In the genomic region with DNA sequence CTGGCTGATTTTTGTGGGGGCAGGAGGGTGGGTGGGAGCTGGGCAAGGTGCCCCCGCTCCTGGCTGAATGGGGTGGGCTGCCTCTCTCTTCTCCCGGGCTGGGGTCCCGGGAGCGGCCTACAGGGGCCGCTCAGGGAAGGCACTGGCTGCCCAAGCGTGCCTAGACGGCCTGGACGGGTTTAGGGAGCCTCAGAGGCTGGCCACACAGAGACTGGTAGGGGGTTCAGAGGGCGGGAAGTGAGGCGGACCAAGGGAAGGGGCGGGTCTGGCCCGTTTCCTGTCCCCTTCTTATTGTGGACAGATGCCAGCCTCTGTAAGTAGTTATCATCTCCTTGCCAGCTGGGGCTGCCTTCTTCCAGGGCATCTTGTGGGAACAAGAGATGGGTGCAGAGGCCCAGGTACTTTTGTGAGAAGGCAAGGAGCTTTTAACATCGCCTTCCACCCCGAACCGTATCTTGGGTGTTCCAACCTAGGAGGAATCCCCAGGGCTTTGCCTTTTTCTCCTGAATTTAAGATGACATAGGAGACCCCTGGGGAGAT, we compare ENCODE assay signal across 8 cellular contexts. TPM values are rescaled to one million over a fixed set of nuclear protein-coding genes. Genes with fewer than 3 reads are reported as not detected.
DNase-seq lines count a peak whose midpoint lies in the region; ATAC-seq and TF ChIP-seq lines count a peak whose summit lies in the region.

No MANE protein-coding gene starts in this region.

- no peaks in the 10 kb centered on the region for H3K9me3 Mint-ChIP-seq in immature natural killer cell
- no peaks in the 10 kb centered on the region for H3K9me3 Mint-ChIP-seq in stimulated activated naive CD8-positive, alpha-beta T cell treated with anti-CD3 and anti-CD28 coated beads, Interleukin-15, Interleukin-2, amounts not matched to agents 100 ng/mL and 50 ng/mL, for 24 hours

- no peaks in the 10 kb centered on the region for H3K9me3 ChIP-seq in ascending aorta

- peak overlapping the region; percentile 81 to 87 for H3K27ac ChIP-seq in ascending aorta

- H3K4me1 ChIP-seq in ascending aorta: peaks cover 0 to 3% of the 10 kb centered on the region in 2 donors

- H3K27ac Mint-ChIP-seq in immature natural killer cell: peak overlapping the region in 4 of 6 donors; percentile 37 to 62 (median 58)
- H3K27ac Mint-ChIP-seq in stimulated activated naive CD8-positive, alpha-beta T cell treated with anti-CD3 and anti-CD28 coated beads, Interleukin-15, Interleukin-2, amounts not matched to agents 100 ng/mL and 50 ng/mL, for 24 hours: peak overlapping the region; percentile 96

- peak; percentile 39 for ATAC-seq in HG03342 (IDR thresholded peaks at IDR 0.05; ENCODE audit: unreplicated experiment)

- DNase-seq in stimulated activated CD4-positive, alpha-beta T cell treated with anti-CD3 and anti-CD28 coated beads, Interleukin-15, amount 100 ng/mL, for 24 hours: peak; percentile 26
- DNase-seq in stimulated activated CD4-positive, alpha-beta T cell treated with anti-CD3 and anti-CD28 coated beads, Interleukin-4, amount 100 ng/mL, for 4 hours: no peak
- DNase-seq in ascending aorta (ENCODE audit: low spot score in 2 of 2) (peak in 1 of 2 donors; percentile 73), immature natural killer cell (peak; percentile 15 to 30 (median 21)), LoVo (ENCODE audit: low spot score) (no peak), NCI-H1417 treated with DMSO at 0.1 percent for 48 hours (lab: John Stamatoyannopoulos, UW) (no peak)

- H3K27me3 ChIP-seq in ascending aorta: no peaks in the 10 kb centered on the region

- H3K4me1 Mint-ChIP-seq in immature natural killer cell: peaks cover 22 to 26% of the 10 kb centered on the region in 2 donors
- peaks cover 20% of the 10 kb centered on the region for H3K4me1 Mint-ChIP-seq in stimulated activated naive CD8-positive, alpha-beta T cell treated with anti-CD3 and anti-CD28 coated beads, Interleukin-15, Interleukin-2, amounts not matched to agents 100 ng/mL and 50 ng/mL, for 24 hours (ENCODE audit: low read depth)

- peaks cover 0 to 10% (median 5%) of the 10 kb centered on the region in 3 donors for H3K36me3 Mint-ChIP-seq in immature natural killer cell
- H3K36me3 Mint-ChIP-seq in stimulated activated naive CD8-positive, alpha-beta T cell treated with anti-CD3 and anti-CD28 coated beads, Interleukin-15, Interleukin-2, amounts not matched to agents 100 ng/mL and 50 ng/mL, for 24 hours (ENCODE audit: low read depth): peaks cover 13% of the 10 kb centered on the region

- H3K4me3 ChIP-seq in ascending aorta: peak overlapping the region; percentile 52 to 64

- peaks cover 0 to 6% (median 2%) of the 10 kb centered on the region in 3 donors for H3K27me3 Mint-ChIP-seq in immature natural killer cell (ENCODE audit: low read depth in 3 of 3)
- H3K27me3 Mint-ChIP-seq in stimulated activated naive CD8-positive, alpha-beta T cell treated with anti-CD3 and anti-CD28 coated beads, Interleukin-15, Interleukin-2, amounts not matched to agents 100 ng/mL and 50 ng/mL, for 24 hours: peaks cover 11% of the 10 kb centered on the region

- peak overlapping the region; percentile 83 to 97 (median 95) for H3K4me3 Mint-ChIP-seq in immature natural killer cell
- H3K4me3 Mint-ChIP-seq in stimulated activated naive CD8-positive, alpha-beta T cell treated with anti-CD3 and anti-CD28 coated beads, Interleukin-15, Interleukin-2, amounts not matched to agents 100 ng/mL and 50 ng/mL, for 24 hours: peak overlapping the region; percentile 94

- peaks cover 14 to 15% of the 10 kb centered on the region in 2 donors for H3K36me3 ChIP-seq in ascending aorta

- no peak for TF ChIP-seq CTCF in ascending aorta (IDR thresholded peaks at IDR 0.05)

- intact Hi-C loops in ascending aorta (cut with DNase I): loop anchor here (10.0 kb wide), 1 partner anchor 566 kb away; a partner anchor contains a TSS

RNA-seq across cellular contexts. Expression of a gene that starts 0.4 kb away (rescaled TPM):
- 34.7 TPM for total RNA-seq in ascending aorta
- 1 to 10 TPM; 4.3 to 8.3 (median 7.0) TPM for polyA plus RNA-seq in immature natural killer cell

RNA-seq across cellular contexts. Expression of a gene that starts 28.8 kb away (rescaled TPM):
- 70.4 TPM for total RNA-seq in ascending aorta
- 10 to 100 TPM; 12.9 to 30.7 (median 14.0) TPM for polyA plus RNA-seq in immature natural killer cell

Comparison
In these comparisons a context has a peak if more than half of its experiments do, and no peak if none do; other contexts are left out.
1. DNase-seq: peak in stimulated activated CD4-positive, alpha-beta T cell treated with anti-CD3 and anti-CD28 coated beads, Interleukin-15, amount 100 ng/mL, for 24 hours (single experiment) and immature natural killer cell (3 of 3); none in stimulated activated CD4-positive, alpha-beta T cell treated with anti-CD3 and anti-CD28 coated beads, Interleukin-4, amount 100 ng/mL, for 4 hours (0 of 2), LoVo (single experiment) and NCI-H1417 treated with DMSO at 0.1 percent for 48 hours (single experiment).